In genomic region chr11:4851033-4851432, GRCh38 we compare ENCODE assay signal across 30 cellular contexts. TPM values are rescaled to one million over a fixed set of nuclear protein-coding genes. Genes with fewer than 3 reads are reported as not detected.
DNase-seq lines count a peak whose midpoint lies in the region; ATAC-seq, FAIRE-seq and TF ChIP-seq lines count a peak whose summit lies in the region.
"Had no signal": no experiment of that assay in that cellular context is flagged by ENCODE, and none has a peak within 500 bp of the region (broad histone marks: within the 10 kb centered on the region; RNA-seq: fewer than 3 reads in every experiment).

No MANE protein-coding gene starts in this region.

- H3K79me1 ChIP-seq in H1 (ENCODE audit: low read depth, low read length): no peaks in the 10 kb centered on the region

- POLR2A ChIA-PET in H1 (lab: Charles Lee; ENCODE audit: partially characterized antibody) (no interaction called here), A673 (lab: Charles Lee; ENCODE audit: low non-redundant PET) (no interaction called here)

- intact Hi-C loops in A673 (cut with micrococcal nuclease; ENCODE audit: unreplicated experiment): no loop called here

- CTCF ChIA-PET in H1 (lab: Charles Lee; ENCODE audit: partially characterized antibody): interaction anchor here (0.9 kb wide), 1 partner anchor 12 kb away, joined by 3 read pairs; no protein-coding TSS in a partner anchor
- CTCF ChIA-PET in A673 (lab: Charles Lee): no interaction called here

- H3K27ac ChIP-seq in H1 (ENCODE audit: low read depth, low read length) (no peak overlapping the region), A673 (ENCODE audit: low read depth, low read length, poor library complexity, severe bottlenecking) (no peak overlapping the region)
- H3K27ac ChIP-seq: ovary, thoracic aorta, vagina had no signal

- no peaks in the 10 kb centered on the region for H3K4me1 ChIP-seq in H1 (replicated peaks in 1 of 4; ENCODE audit: control insufficient read depth in 3 of 4, insufficient read depth in 4 of 4, low read length in 3 of 4)
- no peaks in the 10 kb centered on the region for H3K4me1 ChIP-seq in A673 (ENCODE audit: insufficient read depth, low read length, poor library complexity, severe bottlenecking)
- H3K4me1 ChIP-seq: vagina had no signal

- no peak overlapping the region for H2AK5ac ChIP-seq in H1 (ENCODE audit: low read depth, low read length)

- no TSS peak for BruUV-seq in A673 (replicated peaks; lab: Mats Ljungman, UMichigan)

- no peak for FAIRE-seq in H1 (lab: Jason Lieb, UNC)

- peak; percentile 2 for DNase-seq in Daoy (ENCODE audit: low read depth)
- DNase-seq in NCI-H69 (lab: John Stamatoyannopoulos, UW): peak; percentile 35
- DNase-seq in H1 (ENCODE audit: low read depth in 1 of 2, low spot score in 2 of 2): no peak
- DNase-seq in iPS-NIHi7 (ENCODE audit: extremely low spot score): peak; percentile 12
- no peak for DNase-seq in A673 (ENCODE audit: low spot score)
- no peak for DNase-seq in NK-92 treated with Interleukin-12 subunit alpha and Interleukin-12 subunit beta, amount 100 ng/mL, for 24 hours (lab: John Stamatoyannopoulos, UW)
- DNase-seq: activated CD4-positive, alpha-beta T cell treated with anti-CD3 and anti-CD28 coated beads for 4 hours; activated naive CD4-positive, alpha-beta T cell; activated T-cell treated with anti-CD3 and anti-CD28 coated beads, Interleukin-2, amount 50 U/mL, for 4 hours; caudate nucleus; CD4-positive, alpha-beta T cell; head of caudate nucleus; HFFc6; MM.1S; NCI-H1417 treated with DMSO at 0.1 percent for 48 hours; NCI-H510A; ovary; RPMI8226; SK-N-SH; stimulated activated CD4-positive, alpha-beta T cell treated with anti-CD3 and anti-CD28 coated beads, Interleukin-12 subunit alpha, Interleukin-12 subunit beta, amount 100 ng/mL, for 4 hours; stimulated activated naive CD4-positive, alpha-beta T cell treated with Interleukin-2 at 50 U/mL for 16 hours; T-helper 17 cell had no signal

- H2BK20ac ChIP-seq in H1 (ENCODE audit: low read length): no peak overlapping the region

- no peak overlapping the region for H3K9ac ChIP-seq in H1 (replicated peaks in 1 of 4; ENCODE audit: extremely low read depth in 1 of 4, low read depth in 3 of 4, low read length in 3 of 4)
- H3K9ac ChIP-seq: SK-N-SH had no signal

- peaks cover 2 to 5% of the 10 kb centered on the region in 2 experiments; a peak in 1 of 4 replicates for H3K9me3 ChIP-seq in H1 (ENCODE audit: insufficient read depth in 2 of 2, low read depth in 1 of 2, low read length in 1 of 2)
- no peaks in the 10 kb centered on the region for H3K9me3 ChIP-seq in A673 (ENCODE audit: low read depth, low read length, poor library complexity, severe bottlenecking)
- H3K9me3 ChIP-seq: ovary, SK-N-SH, thoracic aorta, vagina had no signal

- ATAC-seq in GM21423 (IDR thresholded peaks at IDR 0.05; ENCODE audit: unreplicated experiment): no peak
- no peak for ATAC-seq in HG03460 (IDR thresholded peaks at IDR 0.05; ENCODE audit: unreplicated experiment)
- ATAC-seq: activated T-cell treated with anti-CD3 and anti-CD28 coated beads, Interleukin-2, amount 50 U/mL, for 4 hours; T-helper 17 cell had no signal

- no peak overlapping the region for H3K4me2 ChIP-seq in H1 (ENCODE audit: insufficient read depth in 1 of 2, low read depth in 2 of 2, low read length in 2 of 2)
- H3K4me2 ChIP-seq: SK-N-SH had no signal

- H4K8ac ChIP-seq in H1 (ENCODE audit: extremely low read depth, insufficient read depth, low read length): no peak overlapping the region

- TF ChIP-seq RAD21 in H1 (IDR thresholded peaks at IDR 0.05 in 1 of 2, conservative IDR thresholded peaks at IDR 0.05 in 1 of 2; ENCODE audit: low read depth in 2 of 2, low read length in 2 of 2): no peak

- no peak overlapping the region for H3K18ac ChIP-seq in H1 (ENCODE audit: extremely low read depth, low read length)

- TF ChIP-seq CTCF in H1 (IDR thresholded peaks at IDR 0.05; ENCODE audit: control extremely low read depth in 1 of 3, insufficient read depth in 1 of 3, low read depth in 1 of 3, low read length in 3 of 3) (no peak), A673 (conservative IDR thresholded peaks at IDR 0.05; ENCODE audit: low read depth, low read length) (no peak)

- no peak overlapping the region for H3K14ac ChIP-seq in H1 (ENCODE audit: insufficient read length)

- no peak overlapping the region for H3K23ac ChIP-seq in H1 (ENCODE audit: insufficient read length)

- H2BK5ac ChIP-seq in H1 (ENCODE audit: low read depth, low read length): no peak overlapping the region

- H2AFZ ChIP-seq in H1 (ENCODE audit: low read length): 0 out of 2 replicates have a peak overlapping the region, but pooled peaks have one; percentile 53

- no peak for TF ChIP-seq EP300 in H1 (IDR thresholded peaks at IDR 0.05; ENCODE audit: borderline replicate concordance in 1 of 2, low read depth in 2 of 2, low read length in 2 of 2)

- H3K56ac ChIP-seq in H1 (replicated peaks; ENCODE audit: insufficient read length, low read depth, low read length): no peak overlapping the region

- no peaks in the 10 kb centered on the region for H4K20me1 ChIP-seq in H1 (replicated peaks in 1 of 2; ENCODE audit: control insufficient read depth in 1 of 2, insufficient read depth in 2 of 2, low read length in 2 of 2)

- 80% methylated on average over 4 of the region's 4 CpGs; no CpG with 5 or more reads in 1 of the 2 experiments for WGBS in H1 (ENCODE audit: extremely low coverage in 1 of 2, insufficient coverage in 1 of 2, insufficient read length in 1 of 2, insufficient replicate concordance in 2 of 2, low coverage in 1 of 2, low lambda C conversion rate in 2 of 2, missing lambda C conversion rate in 1 of 2), 2 experiments

- no peak overlapping the region for H4K5ac ChIP-seq in H1 (ENCODE audit: insufficient read length, low read depth, low read length)

- H3K4me3 ChIP-seq in H1 (ENCODE audit: extremely low read depth in 1 of 4, insufficient read depth in 2 of 4, low read depth in 3 of 4, low read length in 4 of 4): no peak overlapping the region
- H3K4me3 ChIP-seq in A673 (ENCODE audit: low read depth, low read length, poor library complexity, severe bottlenecking): no peak overlapping the region
- H3K4me3 ChIP-seq: ovary, thoracic aorta, vagina had no signal

- H3K36me3 ChIP-seq in H1 (ENCODE audit: control insufficient read depth in 2 of 4, insufficient read depth in 4 of 4, low read length in 3 of 4): no peaks in the 10 kb centered on the region
- H3K36me3 ChIP-seq in A673 (ENCODE audit: insufficient read depth, low read length, poor library complexity, severe bottlenecking): no peaks in the 10 kb centered on the region
- H3K36me3 ChIP-seq: ovary, thoracic aorta, vagina had no signal

- no peak overlapping the region for H3K4ac ChIP-seq in H1 (replicated peaks; ENCODE audit: insufficient read length, low read depth, low read length)

- no peaks in the 10 kb centered on the region for H3K27me3 ChIP-seq in H1 (replicated peaks in 1 of 4; ENCODE audit: control insufficient read depth in 3 of 4, extremely low read depth in 1 of 4, insufficient read depth in 3 of 4, low read length in 3 of 4)
- H3K27me3 ChIP-seq in A673 (replicated peaks; ENCODE audit: insufficient read depth, low read depth, low read length, poor library complexity): no peaks in the 10 kb centered on the region
- H3K27me3 ChIP-seq: ovary, vagina had no signal

- H2BK120ac ChIP-seq in H1 (replicated peaks; ENCODE audit: low read depth, low read length): no peak overlapping the region

- no peak for TF ChIP-seq POLR2A in H1 (IDR thresholded peaks at IDR 0.05; ENCODE audit: control extremely low read depth in 1 of 2, low read depth in 2 of 2, low read length in 2 of 2)

- no peaks in the 10 kb centered on the region for H3K79me2 ChIP-seq in H1 (ENCODE audit: control insufficient read depth in 1 of 2, insufficient read depth in 2 of 2, low read length in 2 of 2)

- no peak overlapping the region for H4K91ac ChIP-seq in H1 (replicated peaks; ENCODE audit: insufficient read length, low read length)

- no peak overlapping the region for H2BK12ac ChIP-seq in H1 (ENCODE audit: low read depth, low read length)

- H2BK15ac ChIP-seq in H1 (ENCODE audit: low read length): no peak overlapping the region

- no peaks in the 10 kb centered on the region for H3K23me2 ChIP-seq in H1 (ENCODE audit: low read depth, low read length)

RNA-seq across cellular contexts. Expression of gene OR51S1, which starts 2.0 kb away (rescaled TPM):
- total RNA-seq in Daoy (2014; rRNA removed; shearing (Covaris generic)): not detected in 2 replicates
- total RNA-seq in H1 (2021; fragmentation: NEBNext Ultra II Directional; extraction: Animal tissue kit (Norgen Biotek cat#: 25700)): not detected in 2 replicates
- not detected in 2 replicates for polyA plus RNA-seq in H1 (2011; rRNA removed)
- polyA plus RNA-seq in H1 (2011; cell fraction: cytosol; rRNA removed): not detected
- polyA plus RNA-seq in H1 (2011; cell fraction: nucleus; rRNA removed): not detected
- not detected in 4 replicates for polyA plus RNA-seq in H1 (2012, experiment 1 of 2)
- polyA plus RNA-seq in H1 (2012, experiment 2 of 2): not detected
- polyA plus RNA-seq in H1 (2013, experiment 1 of 2): not detected
- polyA plus RNA-seq in H1 (2013, experiment 2 of 2): not detected
- polyA minus RNA-seq in H1 (2011; rRNA and poly(A)+ RNA removed): not detected in 2 replicates
- not detected for polyA minus RNA-seq in H1 (2011; cell fraction: cytosol; rRNA and poly(A)+ RNA removed)
- polyA minus RNA-seq in H1 (2011; cell fraction: nucleus; rRNA and poly(A)+ RNA removed): not detected
- total RNA-seq in A673 (2021): not detected in 2 replicates
- total RNA-seq: activated T-cell treated with anti-CD3 and anti-CD28 coated beads, Interleukin-2, amount 50 U/mL, for 4 hours; CD4-positive, alpha-beta T cell; HFFc6; liver; mononuclear cell; ovary; T-helper 17 cell; thoracic aorta; vagina had no signal
- polyA plus RNA-seq: adipose tissue, IgD-negative memory B cell, liver, ovary, SK-N-SH had no signal

RNA-seq across cellular contexts. Expression of gene OR51F2, which starts 29.9 kb away (rescaled TPM):
- not detected in 2 replicates for total RNA-seq in Daoy (2014; rRNA removed; shearing (Covaris generic))
- not detected in 2 replicates for total RNA-seq in H1 (2021; fragmentation: NEBNext Ultra II Directional; extraction: Animal tissue kit (Norgen Biotek cat#: 25700))
- polyA plus RNA-seq in H1 (2011; rRNA removed): 0.09 and 0.15 TPM in 2 replicates
- not detected for polyA plus RNA-seq in H1 (2011; cell fraction: cytosol; rRNA removed)
- 0.16 TPM for polyA plus RNA-seq in H1 (2011; cell fraction: nucleus; rRNA removed)
- not detected in 4 replicates for polyA plus RNA-seq in H1 (2012, experiment 1 of 2)
- polyA plus RNA-seq in H1 (2012, experiment 2 of 2): not detected
- not detected for polyA plus RNA-seq in H1 (2013, experiment 1 of 2)
- polyA plus RNA-seq in H1 (2013, experiment 2 of 2): not detected
- 2.1 and 2.3 TPM in 2 replicates for polyA minus RNA-seq in H1 (2011; rRNA and poly(A)+ RNA removed)
- polyA minus RNA-seq in H1 (2011; cell fraction: cytosol; rRNA and poly(A)+ RNA removed): not detected
- 0.70 TPM for polyA minus RNA-seq in H1 (2011; cell fraction: nucleus; rRNA and poly(A)+ RNA removed)
- total RNA-seq in A673 (2021): not detected in 2 replicates
- total RNA-seq: activated T-cell treated with anti-CD3 and anti-CD28 coated beads, Interleukin-2, amount 50 U/mL, for 4 hours; CD4-positive, alpha-beta T cell; HFFc6; liver; mononuclear cell; ovary; T-helper 17 cell; thoracic aorta; vagina had no signal
- polyA plus RNA-seq: adipose tissue, IgD-negative memory B cell, liver, ovary, SK-N-SH had no signal

RNA-seq across cellular contexts. Expression of gene OR51T1, which starts 30.7 kb away (rescaled TPM):
- not detected in 2 replicates for total RNA-seq in Daoy (2014; rRNA removed; shearing (Covaris generic))
- total RNA-seq in H1 (2021; fragmentation: NEBNext Ultra II Directional; extraction: Animal tissue kit (Norgen Biotek cat#: 25700)): not detected in 2 replicates
- not detected in 2 replicates for polyA plus RNA-seq in H1 (2011; rRNA removed)
- not detected for polyA plus RNA-seq in H1 (2011; cell fraction: cytosol; rRNA removed)
- polyA plus RNA-seq in H1 (2011; cell fraction: nucleus; rRNA removed): 0.16 TPM
- polyA plus RNA-seq in H1 (2012, experiment 1 of 2): not detected in 4 replicates
- polyA plus RNA-seq in H1 (2012, experiment 2 of 2): not detected
- polyA plus RNA-seq in H1 (2013, experiment 1 of 2): not detected
- polyA plus RNA-seq in H1 (2013, experiment 2 of 2): not detected
- 0.37 and 0.44 TPM in 2 replicates for polyA minus RNA-seq in H1 (2011; rRNA and poly(A)+ RNA removed)
- polyA minus RNA-seq in H1 (2011; cell fraction: cytosol; rRNA and poly(A)+ RNA removed): not detected
- 0.90 TPM for polyA minus RNA-seq in H1 (2011; cell fraction: nucleus; rRNA and poly(A)+ RNA removed)
- not detected in 2 replicates for total RNA-seq in A673 (2021)
- total RNA-seq: activated T-cell treated with anti-CD3 and anti-CD28 coated beads, Interleukin-2, amount 50 U/mL, for 4 hours; CD4-positive, alpha-beta T cell; HFFc6; liver; mononuclear cell; ovary; T-helper 17 cell; thoracic aorta; vagina had no signal
- polyA plus RNA-seq: adipose tissue, IgD-negative memory B cell, liver, ovary, SK-N-SH had no signal

RNA-seq across cellular contexts. Expression of gene OR52R1, which starts 46.9 kb away (rescaled TPM):
- total RNA-seq in Daoy (2014; rRNA removed; shearing (Covaris generic)): not detected in 2 replicates
- not detected in 2 replicates for total RNA-seq in H1 (2021; fragmentation: NEBNext Ultra II Directional; extraction: Animal tissue kit (Norgen Biotek cat#: 25700))
- not detected in 2 replicates for polyA plus RNA-seq in H1 (2011; rRNA removed)
- not detected for polyA plus RNA-seq in H1 (2011; cell fraction: cytosol; rRNA removed)
- polyA plus RNA-seq in H1 (2011; cell fraction: nucleus; rRNA removed): not detected
- polyA plus RNA-seq in H1 (2012, experiment 1 of 2): not detected in 4 replicates
- not detected for polyA plus RNA-seq in H1 (2012, experiment 2 of 2)
- polyA plus RNA-seq in H1 (2013, experiment 1 of 2): not detected
- polyA plus RNA-seq in H1 (2013, experiment 2 of 2): not detected
- polyA minus RNA-seq in H1 (2011; rRNA and poly(A)+ RNA removed): not detected in 2 replicates
- polyA minus RNA-seq in H1 (2011; cell fraction: cytosol; rRNA and poly(A)+ RNA removed): not detected
- polyA minus RNA-seq in H1 (2011; cell fraction: nucleus; rRNA and poly(A)+ RNA removed): not detected
- not detected in 2 replicates for total RNA-seq in A673 (2021)
- total RNA-seq: activated T-cell treated with anti-CD3 and anti-CD28 coated beads, Interleukin-2, amount 50 U/mL, for 4 hours; CD4-positive, alpha-beta T cell; HFFc6; liver; mononuclear cell; ovary; T-helper 17 cell; thoracic aorta; vagina had no signal
- polyA plus RNA-seq: IgD-negative memory B cell, liver, ovary, SK-N-SH had no signal

RNA-seq across cellular contexts. Expression of gene OR51A7, which starts 52.5 kb away (rescaled TPM):
- total RNA-seq in Daoy (2014; rRNA removed; shearing (Covaris generic)): not detected in 2 replicates
- total RNA-seq in H1 (2021; fragmentation: NEBNext Ultra II Directional; extraction: Animal tissue kit (Norgen Biotek cat#: 25700)): not detected in 2 replicates
- polyA plus RNA-seq in H1 (2011; rRNA removed): not detected in 2 replicates
- polyA plus RNA-seq in H1 (2011; cell fraction: cytosol; rRNA removed): not detected
- not detected for polyA plus RNA-seq in H1 (2011; cell fraction: nucleus; rRNA removed)
- not detected in 4 replicates for polyA plus RNA-seq in H1 (2012, experiment 1 of 2)
- not detected for polyA plus RNA-seq in H1 (2012, experiment 2 of 2)
- not detected for polyA plus RNA-seq in H1 (2013, experiment 1 of 2)
- polyA plus RNA-seq in H1 (2013, experiment 2 of 2): not detected
- 0.46 and 0.82 TPM in 2 replicates for polyA minus RNA-seq in H1 (2011; rRNA and poly(A)+ RNA removed)
- not detected for polyA minus RNA-seq in H1 (2011; cell fraction: cytosol; rRNA and poly(A)+ RNA removed)
- not detected for polyA minus RNA-seq in H1 (2011; cell fraction: nucleus; rRNA and poly(A)+ RNA removed)
- not detected in 2 replicates for total RNA-seq in A673 (2021)
- total RNA-seq: activated T-cell treated with anti-CD3 and anti-CD28 coated beads, Interleukin-2, amount 50 U/mL, for 4 hours; CD4-positive, alpha-beta T cell; HFFc6; liver; mononuclear cell; ovary; T-helper 17 cell; thoracic aorta; vagina had no signal
- polyA plus RNA-seq: adipose tissue, IgD-negative memory B cell, liver, ovary, SK-N-SH had no signal

Comparison
In these comparisons a context has a peak if more than half of its experiments do, and no peak if none do; other contexts are left out.
1. DNase-seq: peak in Daoy (single experiment), NCI-H69 (single experiment) and iPS-NIHi7 (single experiment); none in H1 (0 of 2), A673 (single experiment) and NK-92 treated with Interleukin-12 subunit alpha and Interleukin-12 subunit beta, amount 100 ng/mL, for 24 hours (single experiment).